ENCODE assay signal across 8 cellular contexts in genomic region chr9:97411440-97411788, GRCh38. TPM values are rescaled to one million over a fixed set of nuclear protein-coding genes. Genes with fewer than 3 reads are reported as not detected.
DNase-seq lines count a peak whose midpoint lies in the region; ATAC-seq and TF ChIP-seq lines count a peak whose summit lies in the region.

No MANE protein-coding gene starts in this region.

- H3K36me3 Mint-ChIP-seq in CD8-positive, alpha-beta memory T cell, result peaks cover 0 to 1% (median 0%) of the 10 kb centered on the region in 3 donors
- H3K36me3 Mint-ChIP-seq in natural killer cell treated with Interleukin-12 subunit alpha and Interleukin-12 subunit beta and Interleukin-15 and Interleukin-18, amount 100 ng/mL, for 72 hours, result no peaks in the 10 kb centered on the region

- H3K4me3 Mint-ChIP-seq in CD8-positive, alpha-beta memory T cell, result peak overlapping the region; percentile 81 to 92 (median 86)
- H3K4me3 Mint-ChIP-seq in natural killer cell treated with Interleukin-12 subunit alpha and Interleukin-12 subunit beta and Interleukin-15 and Interleukin-18, amount 100 ng/mL, for 72 hours, result peak overlapping the region; percentile 92

- H3K27me3 ChIP-seq in CD8-positive, alpha-beta memory T cell (ENCODE audit: insufficient read depth, low read length, poor library complexity, severe bottlenecking), result peaks cover 4% of the 10 kb centered on the region
- no peaks in the 10 kb centered on the region for H3K27me3 ChIP-seq in breast epithelium

- peaks cover 25 to 37% (median 29%) of the 10 kb centered on the region in 3 donors for H3K4me1 Mint-ChIP-seq in CD8-positive, alpha-beta memory T cell
- H3K4me1 Mint-ChIP-seq in natural killer cell treated with Interleukin-12 subunit alpha and Interleukin-12 subunit beta and Interleukin-15 and Interleukin-18, amount 100 ng/mL, for 72 hours (ENCODE audit: low read depth in 2 of 2), result peaks cover 20 to 30% of the 10 kb centered on the region in 2 donors

- no peaks in the 10 kb centered on the region for H3K9me3 ChIP-seq in CD8-positive, alpha-beta memory T cell (ENCODE audit: low read length)
- H3K9me3 ChIP-seq in breast epithelium, result no peaks in the 10 kb centered on the region

- H3K4me1 ChIP-seq in CD8-positive, alpha-beta memory T cell (ENCODE audit: insufficient read depth, low read length), result peaks cover 19% of the 10 kb centered on the region
- H3K4me1 ChIP-seq in breast epithelium, result no peaks in the 10 kb centered on the region

- no peak for TF ChIP-seq CTCF in breast epithelium (IDR thresholded peaks at IDR 0.05)

- intact Hi-C loops in breast epithelium (cut with DNase I; ENCODE audit: low total_unique reads), result no loop called here

- CTCF ChIA-PET in CD8-positive, alpha-beta memory T cell (lab: Charles Lee), result interaction anchor here (0.6 to 7.0 kb wide), 10 partner anchors 11 to 774 kb away, joined by 3 to 50 read pairs (median 4); partner anchors contain the start of genes NCBP1 and TSTD2

- H3K36me3 ChIP-seq in CD8-positive, alpha-beta memory T cell (ENCODE audit: insufficient read depth, low read length), result no peaks in the 10 kb centered on the region
- H3K36me3 ChIP-seq in breast epithelium, result no peaks in the 10 kb centered on the region

- H3K4me3 ChIP-seq in CD8-positive, alpha-beta memory T cell (ENCODE audit: low read length), result no peak overlapping the region
- peak overlapping the region; percentile 84 to 100 (median 99) for H3K4me3 ChIP-seq in breast epithelium

- no peaks in the 10 kb centered on the region for H3K9me3 Mint-ChIP-seq in CD8-positive, alpha-beta memory T cell
- H3K9me3 Mint-ChIP-seq in natural killer cell treated with Interleukin-12 subunit alpha and Interleukin-12 subunit beta and Interleukin-15 and Interleukin-18, amount 100 ng/mL, for 72 hours, result no peaks in the 10 kb centered on the region

- H3K27ac ChIP-seq in CD8-positive, alpha-beta memory T cell (ENCODE audit: low read depth, low read length), result no peak overlapping the region
- H3K27ac ChIP-seq in breast epithelium, result peak overlapping the region; percentile 81 to 85

- ATAC-seq in HG03064 (IDR thresholded peaks at IDR 0.05; ENCODE audit: low read depth, unreplicated experiment), result peak; percentile 2
- ATAC-seq in natural killer cell treated with Interleukin-12 subunit alpha and Interleukin-12 subunit beta and Interleukin-15 and Interleukin-18, amount 100 ng/mL, for 72 hours, result no peak
- no peak for ATAC-seq in GM21576 (IDR thresholded peaks at IDR 0.05; ENCODE audit: unreplicated experiment)

- peaks cover 12 to 22% of the 10 kb centered on the region in 2 donors for H3K27me3 Mint-ChIP-seq in CD8-positive, alpha-beta memory T cell
- peaks cover 20 to 29% of the 10 kb centered on the region in 2 donors for H3K27me3 Mint-ChIP-seq in natural killer cell treated with Interleukin-12 subunit alpha and Interleukin-12 subunit beta and Interleukin-15 and Interleukin-18, amount 100 ng/mL, for 72 hours

- POLR2A ChIA-PET in CD8-positive, alpha-beta memory T cell (lab: Charles Lee), result interaction anchor here (1.6 to 2.0 kb wide), 2 partner anchors 221 to 557 kb away, joined by 6 to 8 read pairs; partner anchors contain the start of genes NCBP1, TSTD2 and ZNF782

- H3K27ac Mint-ChIP-seq in CD8-positive, alpha-beta memory T cell, result peak overlapping the region in 7 of 8 donors; percentile 63 to 95 (median 93)
- peak overlapping the region; percentile 43 to 61 for H3K27ac Mint-ChIP-seq in natural killer cell treated with Interleukin-12 subunit alpha and Interleukin-12 subunit beta and Interleukin-15 and Interleukin-18, amount 100 ng/mL, for 72 hours

- TF ChIP-seq POLR2A in breast epithelium (IDR thresholded peaks at IDR 0.05), result no peak

- DNase-seq in CD8-positive, alpha-beta memory T cell, result no peak
- DNase-seq in breast epithelium (ENCODE audit: low spot score in 2 of 2) (no peak), NCI-H2196 (lab: John Stamatoyannopoulos, UW; ENCODE audit: unreplicated experiment) (no peak), SHP77 (lab: John Stamatoyannopoulos, UW) (no peak), NCI-H2029 treated with DMSO at 0.1 percent for 48 hours (lab: John Stamatoyannopoulos, UW) (no peak)
- no peak for DNase-seq in natural killer cell treated with Interleukin-12 subunit alpha and Interleukin-12 subunit beta and Interleukin-15 and Interleukin-18, amount 100 ng/mL, for 72 hours (ENCODE audit: low spot score)

RNA-seq across cellular contexts. Expression of gene TDRD7, which starts 0.5 kb away (rescaled TPM):
- 1 to 10 TPM; 5.4 to 6.1 TPM for total RNA-seq in CD8-positive, alpha-beta memory T cell
- 8.0 TPM for polyA plus RNA-seq in CD8-positive, alpha-beta memory T cell
- 10 to 100 TPM in 2 of 3 donors, 1 to 10 TPM in 1; 9.8 to 15.1 (median 14.8) TPM for total RNA-seq in breast epithelium
- total RNA-seq in natural killer cell treated with Interleukin-12 subunit alpha and Interleukin-12 subunit beta and Interleukin-15 and Interleukin-18, amount 100 ng/mL, for 72 hours, result 10 to 100 TPM in 1 of 2 donors, 1 to 10 TPM in 1; 4.5 to 10.3 TPM
